ENCODE assay signal across 10 cellular contexts in genomic region chr5:140220032-140220697, GRCh38. TPM values are rescaled to one million over a fixed set of nuclear protein-coding genes. Genes with fewer than 3 reads are reported as not detected.
DNase-seq lines count a peak whose midpoint lies in the region; ATAC-seq, FAIRE-seq and TF ChIP-seq lines count a peak whose summit lies in the region.
"Had no signal": no experiment of that assay in that cellular context is flagged by ENCODE, and none has a peak within 500 bp of the region (broad histone marks: within the 10 kb centered on the region; RNA-seq: fewer than 3 reads in every experiment).

No MANE protein-coding gene starts in this region.

- no peaks in the 10 kb centered on the region for H3K27me3 Mint-ChIP-seq in activated CD4-positive, alpha-beta memory T cell treated with anti-CD3 and anti-CD28 coated beads for 36 hours
- no peaks in the 10 kb centered on the region for H3K27me3 Mint-ChIP-seq in activated CD4-positive, alpha-beta memory T cell treated with anti-CD3 and anti-CD28 coated beads, Interleukin-2, amount 10 ng/mL, durations not matched to agents 7 days and 5 days

- DNase-seq in activated CD4-positive, alpha-beta memory T cell treated with anti-CD3 and anti-CD28 coated beads for 36 hours: peak; percentile 40
- DNase-seq in activated CD4-positive, alpha-beta memory T cell treated with anti-CD3 and anti-CD28 coated beads, Interleukin-2, amount 10 ng/mL, durations not matched to agents 7 days and 5 days: no peak
- DNase-seq in GM12878 (ENCODE audit: low read depth, low spot score): peak; percentile 54
- no peak for DNase-seq in stimulated activated effector memory CD8-positive, alpha-beta T cell treated with anti-CD3 and anti-CD28 coated beads, Interleukin-12 subunit alpha, Interleukin-12 subunit beta, amount 100 ng/mL, for 72 hours (ENCODE audit: low spot score in 2 of 2)
- no peak for DNase-seq in stimulated activated CD4-positive, alpha-beta T cell treated with anti-CD3 and anti-CD28 coated beads, Interleukin-12 subunit alpha, Interleukin-12 subunit beta, amount 100 ng/mL, for 4 hours
- no peak for DNase-seq in SHP77 (lab: John Stamatoyannopoulos, UW)
- DNase-seq in DMS153 treated with DMSO at 0.1 percent for 48 hours (lab: John Stamatoyannopoulos, UW; ENCODE audit: unreplicated experiment): no peak
- DNase-seq: NCI-H1048 had no signal

- ATAC-seq in HG02885 (IDR thresholded peaks at IDR 0.05; ENCODE audit: poor library complexity, unreplicated experiment) (peak; percentile 64), GM12878 (peak; percentile 91)
- peak; percentile 88 for ATAC-seq in stimulated activated effector memory CD8-positive, alpha-beta T cell treated with anti-CD3 and anti-CD28 coated beads, Interleukin-12 subunit alpha, Interleukin-12 subunit beta, amount 100 ng/mL, for 72 hours

- intact Hi-C loops in activated CD4-positive, alpha-beta memory T cell treated with anti-CD3 and anti-CD28 coated beads for 36 hours (cut with micrococcal nuclease): loop anchor here (5.0 kb wide), 1 partner anchor 43 kb away; the partner anchor contains the start of gene CYSTM1
- intact Hi-C loops in GM12878 (cut with micrococcal nuclease; ENCODE audit: unreplicated experiment): loop anchor here (2.0 kb wide), 1 partner anchor 45 kb away; the partner anchor contains the start of gene CYSTM1

- no peak overlapping the region for H3K9ac ChIP-seq in GM12878 (ENCODE audit: control insufficient read depth, insufficient read depth, low read length)

- no peak overlapping the region for H2AFZ ChIP-seq in GM12878 (ENCODE audit: control insufficient read depth, low read depth, low read length)

- TF ChIP-seq POLR2A in GM12878 (IDR thresholded peaks at IDR 0.05; ENCODE audit: low read depth, low read length): no peak

- H3K9me3 ChIP-seq in GM12878 (replicated peaks; ENCODE audit: control insufficient read depth, insufficient read depth, low read length): no peaks in the 10 kb centered on the region

- POLR2A ChIA-PET in activated CD4-positive, alpha-beta memory T cell treated with anti-CD3 and anti-CD28 coated beads for 36 hours (lab: Charles Lee): no interaction called here
- POLR2A ChIA-PET in activated CD4-positive, alpha-beta memory T cell treated with anti-CD3 and anti-CD28 coated beads, Interleukin-2, amount 10 ng/mL, durations not matched to agents 7 days and 5 days (lab: Charles Lee): no interaction called here
- POLR2A ChIA-PET in GM12878 (lab: Charles Lee): interaction anchor here (0.5 to 1.8 kb wide), 6 partner anchors 9 to 42 kb away, joined by 3 to 7 read pairs (median 5); no protein-coding TSS in a partner anchor

- RAD21 ChIA-PET in GM12878 (lab: Charles Lee; ENCODE audit: unreplicated experiment): interaction anchor here (0.7 to 1.8 kb wide), 4 partner anchors 22 to 132 kb away, joined by 3 to 6 read pairs (median 3); no protein-coding TSS in a partner anchor

- no peak for TF ChIP-seq EP300 in GM12878 (IDR thresholded peaks at IDR 0.05; ENCODE audit: borderline replicate concordance in 1 of 2, control insufficient read depth in 1 of 2, low read depth in 2 of 2, low read length in 2 of 2)

- H3K4me2 ChIP-seq in GM12878 (ENCODE audit: control insufficient read depth, insufficient read depth): peak overlapping the region; percentile 48; the same call in 1 of the 2 replicates

- FAIRE-seq in GM12878 (lab: Jason Lieb, UNC): no peak

- in situ Hi-C loops in GM12878 (cut with MboI): no loop called here

- no peak overlapping the region for H3K4me3 ChIP-seq in GM12878

- CTCF ChIA-PET in activated CD4-positive, alpha-beta memory T cell treated with anti-CD3 and anti-CD28 coated beads for 36 hours (lab: Charles Lee): interaction anchor here (0.6 to 1.3 kb wide), 3 partner anchors 20 to 143 kb away, joined by 3 to 5 read pairs (median 3); no protein-coding TSS in a partner anchor
- CTCF ChIA-PET in activated CD4-positive, alpha-beta memory T cell treated with anti-CD3 and anti-CD28 coated beads, Interleukin-2, amount 10 ng/mL, durations not matched to agents 7 days and 5 days (lab: Charles Lee): interaction anchor here (1.2 to 1.8 kb wide), 4 partner anchors 20 to 143 kb away, joined by 3 to 6 read pairs (median 4); no protein-coding TSS in a partner anchor
- CTCF ChIA-PET in GM12878 (lab: Yijun Ruan, JAX): interaction anchor here (0.8 to 1.7 kb wide), 12 partner anchors 10 to 143 kb away, joined by 3 to 10 read pairs (median 4); partner anchors contain the start of gene HBEGF

- no peak for TF ChIP-seq RAD21 in GM12878 (IDR thresholded peaks at IDR 0.05; ENCODE audit: insufficient read depth, low read depth, low read length)

- H3K4me3 Mint-ChIP-seq in activated CD4-positive, alpha-beta memory T cell treated with anti-CD3 and anti-CD28 coated beads for 36 hours: no peak overlapping the region
- H3K4me3 Mint-ChIP-seq in activated CD4-positive, alpha-beta memory T cell treated with anti-CD3 and anti-CD28 coated beads, Interleukin-2, amount 10 ng/mL, durations not matched to agents 7 days and 5 days: no peak overlapping the region
- H3K4me3 Mint-ChIP-seq in stimulated activated effector memory CD8-positive, alpha-beta T cell treated with anti-CD3 and anti-CD28 coated beads, Interleukin-12 subunit alpha, Interleukin-12 subunit beta, amount 100 ng/mL, for 72 hours: no peak overlapping the region
- H3K4me3 Mint-ChIP-seq: activated naive CD8-positive, alpha-beta T cell had no signal

- peaks cover 29% of the 10 kb centered on the region for H3K4me1 Mint-ChIP-seq in activated CD4-positive, alpha-beta memory T cell treated with anti-CD3 and anti-CD28 coated beads for 36 hours (ENCODE audit: low read depth)
- H3K4me1 Mint-ChIP-seq in activated CD4-positive, alpha-beta memory T cell treated with anti-CD3 and anti-CD28 coated beads, Interleukin-2, amount 10 ng/mL, durations not matched to agents 7 days and 5 days: peaks cover 32% of the 10 kb centered on the region
- peaks cover 24% of the 10 kb centered on the region for H3K4me1 Mint-ChIP-seq in stimulated activated effector memory CD8-positive, alpha-beta T cell treated with anti-CD3 and anti-CD28 coated beads, Interleukin-12 subunit alpha, Interleukin-12 subunit beta, amount 100 ng/mL, for 72 hours

- no peaks in the 10 kb centered on the region for H3K36me3 Mint-ChIP-seq in activated CD4-positive, alpha-beta memory T cell treated with anti-CD3 and anti-CD28 coated beads for 36 hours
- no peaks in the 10 kb centered on the region for H3K36me3 Mint-ChIP-seq in activated CD4-positive, alpha-beta memory T cell treated with anti-CD3 and anti-CD28 coated beads, Interleukin-2, amount 10 ng/mL, durations not matched to agents 7 days and 5 days (ENCODE audit: low read depth)
- no peaks in the 10 kb centered on the region for H3K36me3 Mint-ChIP-seq in stimulated activated effector memory CD8-positive, alpha-beta T cell treated with anti-CD3 and anti-CD28 coated beads, Interleukin-12 subunit alpha, Interleukin-12 subunit beta, amount 100 ng/mL, for 72 hours
- H3K36me3 Mint-ChIP-seq: activated naive CD8-positive, alpha-beta T cell had no signal

- no peak for TF ChIP-seq CTCF in GM12878 (IDR thresholded peaks at IDR 0.05 in 2 of 3, conservative IDR thresholded peaks at IDR 0.05 in 1 of 3; ENCODE audit: control insufficient read depth in 2 of 3, extremely low read depth in 1 of 3, insufficient read depth in 1 of 3, low read depth in 3 of 3, low read length in 3 of 3)

- no TSS peak for BruUV-seq in GM12878 (replicated peaks; lab: Mats Ljungman, UMichigan)

- no peaks in the 10 kb centered on the region for H3K9me3 Mint-ChIP-seq in activated CD4-positive, alpha-beta memory T cell treated with anti-CD3 and anti-CD28 coated beads for 36 hours
- H3K9me3 Mint-ChIP-seq in activated CD4-positive, alpha-beta memory T cell treated with anti-CD3 and anti-CD28 coated beads, Interleukin-2, amount 10 ng/mL, durations not matched to agents 7 days and 5 days: no peaks in the 10 kb centered on the region
- no peaks in the 10 kb centered on the region for H3K9me3 Mint-ChIP-seq in stimulated activated effector memory CD8-positive, alpha-beta T cell treated with anti-CD3 and anti-CD28 coated beads, Interleukin-12 subunit alpha, Interleukin-12 subunit beta, amount 100 ng/mL, for 72 hours

- 66% methylated on average over 3 of the region's 3 CpGs for WGBS in GM12878 (ENCODE audit: insufficient coverage, insufficient replicate concordance, low lambda C conversion rate, missing lambda C conversion rate)

- peak overlapping the region; percentile 38 for H3K27ac ChIP-seq in GM12878 (ENCODE audit: control insufficient read depth, insufficient read depth)

- peaks cover 30% of the 10 kb centered on the region for H3K4me1 ChIP-seq in GM12878 (ENCODE audit: control insufficient read depth, insufficient read depth, low read length)

- H4K20me1 ChIP-seq in GM12878 (ENCODE audit: control insufficient read depth, insufficient read depth): no peaks in the 10 kb centered on the region

- no peak overlapping the region for H3K27ac Mint-ChIP-seq in activated CD4-positive, alpha-beta memory T cell treated with anti-CD3 and anti-CD28 coated beads for 36 hours
- no peak overlapping the region for H3K27ac Mint-ChIP-seq in activated CD4-positive, alpha-beta memory T cell treated with anti-CD3 and anti-CD28 coated beads, Interleukin-2, amount 10 ng/mL, durations not matched to agents 7 days and 5 days
- peak overlapping the region; percentile 24 for H3K27ac Mint-ChIP-seq in stimulated activated effector memory CD8-positive, alpha-beta T cell treated with anti-CD3 and anti-CD28 coated beads, Interleukin-12 subunit alpha, Interleukin-12 subunit beta, amount 100 ng/mL, for 72 hours
- H3K27ac Mint-ChIP-seq: activated naive CD8-positive, alpha-beta T cell had no signal

- no peaks in the 10 kb centered on the region; the same call in 1 of the 2 replicates for H3K79me2 ChIP-seq in GM12878 (ENCODE audit: control insufficient read depth, insufficient read depth, low read length)

- H3K27me3 ChIP-seq in GM12878 (replicated peaks in 1 of 2; ENCODE audit: control insufficient read depth in 2 of 2, insufficient read depth in 2 of 2, low read length in 1 of 2): no peaks in the 10 kb centered on the region

- SMC1A ChIA-PET in GM12878 (lab: Charles Lee; ENCODE audit: uncharacterized antibody, unreplicated experiment): interaction anchor here (0.9 to 2.7 kb wide), 14 partner anchors 9 to 310 kb away, joined by 3 to 13 read pairs (median 6); no protein-coding TSS in a partner anchor

- H3K36me3 ChIP-seq in GM12878 (ENCODE audit: control insufficient read depth in 2 of 2, insufficient read depth in 2 of 2, low read length in 1 of 2): no peaks in the 10 kb centered on the region; a peak in 2 of 4 replicates

RNA-seq across cellular contexts. Expression of gene CYSTM1, which starts 45.2 kb away (rescaled TPM):
- total RNA-seq in activated CD4-positive, alpha-beta memory T cell treated with anti-CD3 and anti-CD28 coated beads for 36 hours: 10 to 100 TPM; 25.2 to 26.5 TPM
- 10 to 100 TPM; 20.1 to 22.3 TPM for total RNA-seq in activated CD4-positive, alpha-beta memory T cell treated with anti-CD3 and anti-CD28 coated beads, Interleukin-2, amount 10 ng/mL, durations not matched to agents 7 days and 5 days
- 34.5 and 44.8 TPM in 2 replicates for total RNA-seq in GM12878 (2013; cell fraction: nucleolus; rRNA removed)
- 97.8 and 105 TPM in 2 replicates for total RNA-seq in GM12878 (2014; rRNA removed)
- total RNA-seq in GM12878 (2014; rRNA removed; fragmentation: Illumina TruSeq; extraction: Trizol): 81.4 and 90.2 TPM in 2 replicates
- total RNA-seq in GM12878 (2021): 52.7 and 59.8 TPM in 2 replicates
- 17.8 TPM for polyA plus RNA-seq in GM12878 (2011; ENCODE audit: low read depth)
- polyA plus RNA-seq in GM12878 (2011; rRNA removed): 91.3 and 120 TPM in 2 replicates
- polyA plus RNA-seq in GM12878 (2011; cell fraction: cytosol; rRNA removed): 134 and 170 TPM in 2 replicates
- polyA plus RNA-seq in GM12878 (2011; cell fraction: nucleus; rRNA removed): 71.6 and 92.3 TPM in 2 replicates
- polyA plus RNA-seq in GM12878 (2012): 43.8 and 51.9 TPM in 2 replicates
- 71.3 and 92.5 TPM in 2 replicates for polyA plus RNA-seq in GM12878 (2014; fragmentation: Illumina TruSeq; extraction: Trizol)
- 100 to 1,000 TPM; 204 to 261 TPM for polyA plus RNA-seq in GM12878 (2014; fragmentation: Nextera tagmentation; extraction: Ambion mirVana)
- 103 and 112 TPM in 2 replicates for polyA plus RNA-seq in GM12878 (2014; rRNA removed)
- polyA plus RNA-seq in GM12878 (2016; fragmentation: Nextera tagmentation; extraction: Ambion mirVana): 10 to 100 TPM; 67.5 to 85.4 TPM
- polyA minus RNA-seq in GM12878 (2011; rRNA and poly(A)+ RNA removed): 41.5 and 88.5 TPM in 2 replicates
- polyA minus RNA-seq in GM12878 (2011; cell fraction: cytosol; rRNA and poly(A)+ RNA removed): 33.9 and 36.2 TPM in 2 replicates
- polyA minus RNA-seq in GM12878 (2011; cell fraction: nucleus; rRNA and poly(A)+ RNA removed): 27.4 and 35.2 TPM in 2 replicates

Comparison
In these comparisons a context has a peak if more than half of its experiments do, and no peak if none do; other contexts are left out.
1. DNase-seq: peak in activated CD4-positive, alpha-beta memory T cell treated with anti-CD3 and anti-CD28 coated beads for 36 hours (single experiment) and GM12878 (single experiment); none in activated CD4-positive, alpha-beta memory T cell treated with anti-CD3 and anti-CD28 coated beads, Interleukin-2, amount 10 ng/mL, durations not matched to agents 7 days and 5 days (single experiment), stimulated activated effector memory CD8-positive, alpha-beta T cell treated with anti-CD3 and anti-CD28 coated beads, Interleukin-12 subunit alpha, Interleukin-12 subunit beta, amount 100 ng/mL, for 72 hours (0 of 2), stimulated activated CD4-positive, alpha-beta T cell treated with anti-CD3 and anti-CD28 coated beads, Interleukin-12 subunit alpha, Interleukin-12 subunit beta, amount 100 ng/mL, for 4 hours (single experiment), SHP77 (0 of 2) and DMS153 treated with DMSO at 0.1 percent for 48 hours (single experiment).
2. Peak in every context shown above with its lines, with median percentiles within 50 percentile points of each other: ATAC-seq.